Comparison of ENCODE assay signal across 13 cellular contexts in the genomic region with DNA sequence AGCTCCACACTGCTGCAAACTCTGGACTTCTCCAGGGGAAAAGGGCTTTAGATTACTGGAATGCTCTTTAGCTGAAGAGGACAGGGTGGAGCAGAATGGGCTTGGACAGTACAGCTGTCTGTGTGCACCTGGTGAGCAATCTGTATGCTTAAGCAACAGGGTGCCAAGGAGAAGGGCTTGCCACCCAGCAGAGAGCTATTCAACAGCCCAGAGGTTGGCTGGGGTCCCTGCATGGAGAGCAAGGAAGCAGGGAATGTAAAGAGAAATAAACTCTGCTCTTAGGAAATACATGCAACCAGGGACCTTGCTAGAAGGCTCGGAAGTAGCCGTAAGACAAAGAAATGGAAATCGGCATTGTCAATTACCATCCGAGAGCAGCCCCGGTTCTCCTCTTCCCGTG. TPM values are rescaled to one million over a fixed set of nuclear protein-coding genes. Genes with fewer than 3 reads are reported as not detected.
DNase-seq lines count a peak whose midpoint lies in the region; ATAC-seq lines count a peak whose summit lies in the region.
"Had no signal": no experiment of that assay in that cellular context is flagged by ENCODE, and none has a peak within 500 bp of the region (broad histone marks: within the 10 kb centered on the region; RNA-seq: fewer than 3 reads in every experiment).

No MANE protein-coding gene starts in this region.

- H3K4me3 ChIP-seq in stomach smooth muscle (ENCODE audit: low read length in 2 of 2): no peak overlapping the region

- intact Hi-C loops in left cardiac atrium (cut with DNase I) (no loop called here), sciatic nerve (cut with DNase I) (no loop called here)

- DNase-seq in NCI-H1417 (lab: John Stamatoyannopoulos, UW) (peak; percentile 89 to 98 (median 90)), NCI-H748 treated with DMSO at 0.1 percent for 48 hours (lab: John Stamatoyannopoulos, UW) (peak; percentile 13), left cardiac atrium (peak; percentile 17), NCI-H1436 (lab: John Stamatoyannopoulos, UW) (no peak), DMS53 treated with DMSO at 0.1 percent for 48 hours (lab: John Stamatoyannopoulos, UW; ENCODE audit: unreplicated experiment) (no peak), sciatic nerve (ENCODE audit: low spot score) (no peak)
- DNase-seq: activated naive CD8-positive, alpha-beta T cell treated with anti-CD3 and anti-CD28 coated beads, Interleukin-2, amount 10 ng/mL, durations not matched to agents 7 days and 5 days; CD8-positive, alpha-beta T cell; MV-4-11; SIG-M5; substantia nigra had no signal

- H3K9ac ChIP-seq in stomach smooth muscle (ENCODE audit: low read length in 2 of 2): no peak overlapping the region

- peaks cover 16 to 18% of the 10 kb centered on the region in 2 donors for H3K36me3 ChIP-seq in stomach smooth muscle (ENCODE audit: control insufficient read depth in 2 of 2, insufficient read depth in 2 of 2, low read length in 2 of 2)

- H3K4me1 ChIP-seq in stomach smooth muscle (ENCODE audit: control insufficient read depth, insufficient read depth, low read length): peaks cover 48% of the 10 kb centered on the region

- H3K27ac ChIP-seq in stomach smooth muscle (ENCODE audit: low read length): peak overlapping the region; percentile 53
- H3K27ac ChIP-seq: VCaP had no signal

- ATAC-seq in left cardiac atrium (no peak), sciatic nerve (no peak)
- ATAC-seq: CD8-positive, alpha-beta T cell had no signal

- no peaks in the 10 kb centered on the region for H3K27me3 ChIP-seq in stomach smooth muscle (ENCODE audit: control insufficient read depth in 1 of 2, insufficient read depth in 2 of 2, low read length in 2 of 2)

- no peaks in the 10 kb centered on the region for H3K9me3 ChIP-seq in stomach smooth muscle (ENCODE audit: control insufficient read depth in 2 of 2, low read length in 2 of 2)

RNA-seq across cellular contexts. Expression of gene CORO1C, which starts 53.0 kb away (rescaled TPM):
- total RNA-seq in left cardiac atrium (100 to 1,000 TPM in 1 of 2 donors, 10 to 100 TPM in 1; 95.0 to 109 TPM), sciatic nerve (194 TPM)

Comparison
In these comparisons a context has a peak if more than half of its experiments do, and no peak if none do; other contexts are left out.
1. DNase-seq: peak in NCI-H1417 (3 of 3), NCI-H748 treated with DMSO at 0.1 percent for 48 hours (single experiment) and left cardiac atrium (single experiment); none in NCI-H1436 (single experiment), DMS53 treated with DMSO at 0.1 percent for 48 hours (single experiment) and sciatic nerve (single experiment).